ENCODE assay signal across 1 cellular context in genomic region chr7:101521430-101521925, GRCh38.
TF ChIP-seq lines count a peak whose summit lies in the region.

No MANE protein-coding gene starts in this region.

TF ChIP-seq in IMR-90, 13 proteins besides CTCF, POLR2A, EP300 and RAD21 (continued from another document):
- TF ChIP-seq, protein P1, sequence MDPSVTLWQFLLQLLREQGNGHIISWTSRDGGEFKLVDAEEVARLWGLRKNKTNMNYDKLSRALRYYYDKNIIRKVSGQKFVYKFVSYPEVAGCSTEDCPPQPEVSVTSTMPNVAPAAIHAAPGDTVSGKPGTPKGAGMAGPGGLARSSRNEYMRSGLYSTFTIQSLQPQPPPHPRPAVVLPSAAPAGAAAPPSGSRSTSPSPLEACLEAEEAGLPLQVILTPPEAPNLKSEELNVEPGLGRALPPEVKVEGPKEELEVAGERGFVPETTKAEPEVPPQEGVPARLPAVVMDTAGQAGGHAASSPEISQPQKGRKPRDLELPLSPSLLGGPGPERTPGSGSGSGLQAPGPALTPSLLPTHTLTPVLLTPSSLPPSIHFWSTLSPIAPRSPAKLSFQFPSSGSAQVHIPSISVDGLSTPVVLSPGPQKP (IDR thresholded peaks at IDR 0.05; ENCODE audit: borderline replicate concordance, low read depth, low read length) = no peak
- TF ChIP-seq NFE2L2 (IDR thresholded peaks at IDR 0.05; ENCODE audit: low read depth, low read length) (no peak), RCOR1 (IDR thresholded peaks at IDR 0.05; ENCODE audit: insufficient replicate concordance, low read length) (no peak), CHD1 (IDR thresholded peaks at IDR 0.05; ENCODE audit: low read depth, low read length) (no peak), MAZ (IDR thresholded peaks at IDR 0.05; ENCODE audit: borderline replicate concordance, low read depth, low read length) (no peak)
